ENCODE assay signal across 14 cellular contexts in the genomic region with DNA sequence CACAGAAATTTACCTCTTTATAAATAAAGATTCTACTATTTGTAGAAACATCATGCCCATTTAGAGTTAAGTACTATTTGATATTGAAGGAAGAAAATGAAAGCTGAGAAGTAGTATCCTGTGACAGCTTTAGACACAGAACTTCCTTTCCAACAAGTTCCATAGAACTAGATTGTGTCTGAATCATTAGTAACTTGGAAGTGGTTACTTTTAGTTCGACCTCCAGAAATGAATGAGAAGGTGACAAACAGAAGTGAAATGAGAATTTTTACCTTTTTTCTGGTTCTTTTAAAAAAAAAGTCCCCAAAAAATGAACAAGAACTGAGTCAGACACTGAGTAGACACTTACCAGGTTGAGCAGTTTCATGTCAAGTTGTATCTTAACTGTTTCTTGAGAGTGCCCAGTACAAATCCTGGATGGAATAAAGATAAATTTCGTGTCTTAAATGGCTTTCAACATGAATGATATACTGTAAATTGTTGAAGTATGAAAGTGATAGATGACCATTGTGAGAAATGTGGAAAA. TPM values are rescaled to one million over a fixed set of nuclear protein-coding genes. Genes with fewer than 3 reads are reported as not detected.
DNase-seq lines count a peak whose midpoint lies in the region; ATAC-seq and TF ChIP-seq lines count a peak whose summit lies in the region.
"Had no signal": no experiment of that assay in that cellular context is flagged by ENCODE, and none has a peak within 500 bp of the region (broad histone marks: within the 10 kb centered on the region; RNA-seq: fewer than 3 reads in every experiment).

No MANE protein-coding gene starts in this region.

- H3K27ac ChIP-seq in endodermal cell (ENCODE audit: low read depth, low read length) = no peak overlapping the region
- H3K27ac ChIP-seq: adrenal gland, sigmoid colon had no signal

- H3K9me3 ChIP-seq in T-helper 17 cell (ENCODE audit: control insufficient read depth, low read length, poor library complexity, severe bottlenecking) (no peaks in the 10 kb centered on the region), endodermal cell (ENCODE audit: control insufficient read depth, low read length) (no peaks in the 10 kb centered on the region)
- H3K9me3 ChIP-seq: adrenal gland, HAP-1, sigmoid colon had no signal

- H3K27me3 ChIP-seq in endodermal cell (ENCODE audit: control insufficient read depth, insufficient read depth, low read length, poor library complexity, severe bottlenecking) = no peaks in the 10 kb centered on the region
- H3K27me3 ChIP-seq: adrenal gland, sigmoid colon had no signal

- DNase-seq in natural killer cell treated with Interleukin-12 subunit alpha and Interleukin-12 subunit beta and Interleukin-15 and Interleukin-18, amount 100 ng/mL, for 72 hours (ENCODE audit: low spot score) = no peak
- DNase-seq in natural killer cell (no peak), T-helper 17 cell (no peak), endodermal cell (no peak), NCI-H2171 (lab: John Stamatoyannopoulos, UW) (no peak), NCI-H1694 (lab: John Stamatoyannopoulos, UW) (no peak), Right ventricle myocardium inferior (ENCODE audit: missing footprints) (no peak)
- DNase-seq: adrenal gland; caudate nucleus; SIG-M5; sigmoid colon; stimulated activated CD4-positive, alpha-beta T cell treated with anti-CD3 and anti-CD28 coated beads, Interleukin-2, amount 100 ng/mL, for 24 hours had no signal

- peak in 1 of 2 donors; percentile 5 for ATAC-seq in natural killer cell treated with Interleukin-12 subunit alpha and Interleukin-12 subunit beta and Interleukin-15 and Interleukin-18, amount 100 ng/mL, for 72 hours
- ATAC-seq in natural killer cell (no peak), T-helper 17 cell (no peak), GM18873 (IDR thresholded peaks at IDR 0.05; ENCODE audit: low FRiP score, unreplicated experiment) (no peak), Right ventricle myocardium inferior (no peak)

- H3K27ac Mint-ChIP-seq in natural killer cell treated with Interleukin-12 subunit alpha and Interleukin-12 subunit beta and Interleukin-15 and Interleukin-18, amount 100 ng/mL, for 72 hours = peak overlapping the region; percentile 79 to 85
- H3K27ac Mint-ChIP-seq in natural killer cell = no peak overlapping the region
- peak overlapping the region; percentile 88 for H3K27ac Mint-ChIP-seq in T-helper 17 cell
- no peak overlapping the region for H3K27ac Mint-ChIP-seq in endodermal cell

- intact Hi-C loops in natural killer cell (cut with micrococcal nuclease) = no loop called here
- intact Hi-C loops in Right ventricle myocardium inferior (cut with DNase I) = no loop called here

- TF ChIP-seq CTCF in natural killer cell (IDR thresholded peaks at IDR 0.05) = no peak
- TF ChIP-seq CTCF in endodermal cell (conservative IDR thresholded peaks at IDR 0.05) = no peak

- no peak overlapping the region for H3K4me3 ChIP-seq in endodermal cell (ENCODE audit: low read length)
- H3K4me3 ChIP-seq: adrenal gland, HAP-1, sigmoid colon had no signal

- peak overlapping the region; percentile 95 for H3K4me3 Mint-ChIP-seq in natural killer cell treated with Interleukin-12 subunit alpha and Interleukin-12 subunit beta and Interleukin-15 and Interleukin-18, amount 100 ng/mL, for 72 hours
- H3K4me3 Mint-ChIP-seq in natural killer cell (no peak overlapping the region), T-helper 17 cell (no peak overlapping the region), endodermal cell (peak overlapping the region; percentile 96)

- no peaks in the 10 kb centered on the region for H3K9me3 Mint-ChIP-seq in natural killer cell treated with Interleukin-12 subunit alpha and Interleukin-12 subunit beta and Interleukin-15 and Interleukin-18, amount 100 ng/mL, for 72 hours
- H3K9me3 Mint-ChIP-seq in natural killer cell (no peaks in the 10 kb centered on the region), endodermal cell (no peaks in the 10 kb centered on the region)

- no peak overlapping the region for H3K9ac ChIP-seq in endodermal cell (ENCODE audit: extremely low read depth, low read length, poor library complexity, severe bottlenecking)

- H3K36me3 Mint-ChIP-seq in natural killer cell treated with Interleukin-12 subunit alpha and Interleukin-12 subunit beta and Interleukin-15 and Interleukin-18, amount 100 ng/mL, for 72 hours = peaks cover 5% of the 10 kb centered on the region
- H3K36me3 Mint-ChIP-seq in natural killer cell (no peaks in the 10 kb centered on the region), T-helper 17 cell (ENCODE audit: low read depth) (no peaks in the 10 kb centered on the region), endodermal cell (ENCODE audit: low read depth) (peaks cover 9% of the 10 kb centered on the region)

- 89 to 100% methylated on average over 2 of the region's 2 CpGs for WGBS in endodermal cell (ENCODE audit: insufficient coverage in 1 of 2, insufficient read length in 1 of 2), 2 experiments

- H3K36me3 ChIP-seq in endodermal cell (ENCODE audit: control insufficient read depth, insufficient read depth, low read length) = no peaks in the 10 kb centered on the region
- H3K36me3 ChIP-seq: adrenal gland had no signal

- H3K4me1 Mint-ChIP-seq in natural killer cell treated with Interleukin-12 subunit alpha and Interleukin-12 subunit beta and Interleukin-15 and Interleukin-18, amount 100 ng/mL, for 72 hours (ENCODE audit: low read depth in 2 of 2) = peaks cover 29 to 43% of the 10 kb centered on the region in 2 donors
- H3K4me1 Mint-ChIP-seq in natural killer cell (peaks cover 32 to 37% of the 10 kb centered on the region in 2 donors), T-helper 17 cell (peaks cover 28% of the 10 kb centered on the region), endodermal cell (peaks cover 40% of the 10 kb centered on the region)

- no peaks in the 10 kb centered on the region for H3K27me3 Mint-ChIP-seq in natural killer cell treated with Interleukin-12 subunit alpha and Interleukin-12 subunit beta and Interleukin-15 and Interleukin-18, amount 100 ng/mL, for 72 hours
- H3K27me3 Mint-ChIP-seq in natural killer cell (ENCODE audit: low read depth in 2 of 2) (no peaks in the 10 kb centered on the region), T-helper 17 cell (no peaks in the 10 kb centered on the region), endodermal cell (ENCODE audit: insufficient read depth) (no peaks in the 10 kb centered on the region)

- peaks cover 7% of the 10 kb centered on the region for H3K4me1 ChIP-seq in endodermal cell (ENCODE audit: control insufficient read depth, insufficient read depth, low read length)

RNA-seq across cellular contexts. Expression of a gene that starts 3.1 kb away (rescaled TPM):
- 10 to 100 TPM; 37.5 to 92.9 TPM for total RNA-seq in natural killer cell treated with Interleukin-12 subunit alpha and Interleukin-12 subunit beta and Interleukin-15 and Interleukin-18, amount 100 ng/mL, for 72 hours
- total RNA-seq in natural killer cell = 10 to 100 TPM; 47.7 to 69.5 (median 56.5) TPM
- total RNA-seq in T-helper 17 cell = 10 to 100 TPM; 34.9 to 38.3 TPM
- 10 to 100 TPM; 86.3 to 91.1 TPM for total RNA-seq in endodermal cell
- 28.2 TPM for polyA plus RNA-seq in endodermal cell (2013, experiment 1 of 2)
- polyA plus RNA-seq in endodermal cell (2013, experiment 2 of 2) = 25.0 TPM
- total RNA-seq in Right ventricle myocardium inferior = 9.8 TPM

RNA-seq across cellular contexts. Expression of a gene that starts 44.3 kb away (rescaled TPM):
- total RNA-seq in natural killer cell treated with Interleukin-12 subunit alpha and Interleukin-12 subunit beta and Interleukin-15 and Interleukin-18, amount 100 ng/mL, for 72 hours = 1 to 10 TPM; 4.5 to 5.0 TPM
- total RNA-seq in natural killer cell = 1 to 10 TPM; 3.2 to 7.3 (median 4.6) TPM
- total RNA-seq in T-helper 17 cell = 1 to 10 TPM; 5.1 to 6.0 TPM
- 10 to 100 TPM; 19.2 to 25.6 TPM for total RNA-seq in endodermal cell
- 17.6 TPM for polyA plus RNA-seq in endodermal cell (2013, experiment 1 of 2)
- polyA plus RNA-seq in endodermal cell (2013, experiment 2 of 2) = 17.3 TPM
- total RNA-seq in Right ventricle myocardium inferior = 3.3 TPM

RNA-seq across cellular contexts. Expression of a gene that starts 46.9 kb away (rescaled TPM):
- total RNA-seq in natural killer cell treated with Interleukin-12 subunit alpha and Interleukin-12 subunit beta and Interleukin-15 and Interleukin-18, amount 100 ng/mL, for 72 hours = under 1 TPM; 0.29 to 0.36 TPM
- total RNA-seq in natural killer cell (1 to 10 TPM in 1 of 3 donors, under 1 TPM in 2; 0.43 to 1.7 (median 0.94) TPM), T-helper 17 cell (under 1 TPM; 0.08 to 0.25 TPM), endodermal cell (under 1 TPM; 0.09 to 0.64 TPM), Right ventricle myocardium inferior (0.22 TPM)
- 0.07 TPM for polyA plus RNA-seq in endodermal cell (2013, experiment 1 of 2)
- polyA plus RNA-seq in endodermal cell (2013, experiment 2 of 2) = 0.17 TPM

Comparison
In these comparisons a context has a peak if more than half of its experiments do, and no peak if none do; other contexts are left out.
1. H3K27ac Mint-ChIP-seq: peak in natural killer cell treated with Interleukin-12 subunit alpha and Interleukin-12 subunit beta and Interleukin-15 and Interleukin-18, amount 100 ng/mL, for 72 hours (2 of 2) and T-helper 17 cell (single experiment); none in natural killer cell (0 of 2) and endodermal cell (single experiment).
2. H3K4me3 Mint-ChIP-seq: peak in natural killer cell treated with Interleukin-12 subunit alpha and Interleukin-12 subunit beta and Interleukin-15 and Interleukin-18, amount 100 ng/mL, for 72 hours (single experiment) and endodermal cell (single experiment); none in natural killer cell (single experiment) and T-helper 17 cell (single experiment).